1 cellular context compared by ENCODE assay signal in genomic region chr18:3247243-3248061, GRCh38.
TF ChIP-seq lines count a peak whose summit lies in the region.

MYL12A (plus strand) TSS chr18:3247801; CDS start chr18:3253248, 5,447 bp downstream.

TF ChIP-seq in K562, 482 proteins besides CTCF, POLR2A, EP300 and RAD21 (continued from another document and continues in another):
- TF ChIP-seq PBX2 (CRISPR knock-in tag; IDR thresholded peaks at IDR 0.05; ENCODE audit: low read depth): no peak
- TF ChIP-seq PBX2 (tag; conservative IDR thresholded peaks at IDR 0.05; ENCODE audit: low read depth): no peak
- peak; percentile 95 for TF ChIP-seq TEAD4 (IDR thresholded peaks at IDR 0.05; ENCODE audit: low read length)
- peak; percentile 100 for TF ChIP-seq TEAD4 (CRISPR knock-in tag; IDR thresholded peaks at IDR 0.05; ENCODE audit: borderline replicate concordance)
- TF ChIP-seq BMI1 (IDR thresholded peaks at IDR 0.05; ENCODE audit: low read length): no peak
- TF ChIP-seq ATF3 (IDR thresholded peaks at IDR 0.05): no peak
- TF ChIP-seq ATF3 (CRISPR knock-in tag; conservative IDR thresholded peaks at IDR 0.05): no peak
- no peak for TF ChIP-seq NCOA6 (IDR thresholded peaks at IDR 0.05)
- TF ChIP-seq FOXK1 (CRISPR knock-in tag; IDR thresholded peaks at IDR 0.05; ENCODE audit: borderline replicate concordance): no peak
- no peak for TF ChIP-seq MNT (conservative IDR thresholded peaks at IDR 0.05)
- no peak for TF ChIP-seq ZNF655 (CRISPR knock-in tag; IDR thresholded peaks at IDR 0.05)
- TF ChIP-seq ZNF766 (CRISPR knock-in tag; conservative IDR thresholded peaks at IDR 0.05): no peak
- TF ChIP-seq POLR3A (IDR thresholded peaks at IDR 0.05; ENCODE audit: borderline replicate concordance, extremely low read depth, insufficient read depth, insufficient read length): no peak
- TF ChIP-seq CTBP1 (IDR thresholded peaks at IDR 0.05; ENCODE audit: borderline replicate concordance): peak; percentile 84; the same call in 1 of the 2 replicates
- TF ChIP-seq PTTG1 (tag; IDR thresholded peaks at IDR 0.05; ENCODE audit: low read depth): no peak
- peak; percentile 34 to 67; a peak in 2 of 4 replicates for TF ChIP-seq ARNT (IDR thresholded peaks at IDR 0.05)
- no peak for TF ChIP-seq RB1 (IDR thresholded peaks at IDR 0.05; ENCODE audit: low read depth)
- TF ChIP-seq RBBP5 (IDR thresholded peaks at IDR 0.05; ENCODE audit: borderline replicate concordance, insufficient read depth, low read length, poor library complexity, severe bottlenecking): peak; percentile 96
- TF ChIP-seq MLLT1 (IDR thresholded peaks at IDR 0.05): peak; percentile 89 to 97; a peak in 3 of 4 replicates
- TF ChIP-seq ZNF197 (CRISPR knock-in tag; IDR thresholded peaks at IDR 0.05; ENCODE audit: low read depth): no peak
- peak; percentile 51; the same call in 1 of the 2 replicates for TF ChIP-seq CC2D1A (IDR thresholded peaks at IDR 0.05)
- peak; percentile 98 for TF ChIP-seq CBFB (CRISPR knock-in tag; IDR thresholded peaks at IDR 0.05)
- TF ChIP-seq ZNF146 (CRISPR knock-in tag; IDR thresholded peaks at IDR 0.05; ENCODE audit: unreplicated experiment): no peak
- peak; percentile 84 for TF ChIP-seq BRD4 (IDR thresholded peaks at IDR 0.05)
- TF ChIP-seq MCM7 (IDR thresholded peaks at IDR 0.05): no peak; a peak in 1 of 4 replicates
- peak; percentile 97 for TF ChIP-seq NEUROD1 (IDR thresholded peaks at IDR 0.05; ENCODE audit: borderline replicate concordance, low read depth, low read length, partially characterized antibody)
- TF ChIP-seq PHB2 (IDR thresholded peaks at IDR 0.05; ENCODE audit: low read depth): peak; percentile 55; the same call in 1 of the 2 replicates
- TF ChIP-seq ZBTB9 (CRISPR knock-in tag; IDR thresholded peaks at IDR 0.05): no peak; the same call in 1 of the 2 replicates
- 0 out of 2 replicates have a peak, but pooled peaks have one; percentile 43 for TF ChIP-seq MXI1 (IDR thresholded peaks at IDR 0.05; ENCODE audit: low read depth, low read length)
- 0 out of 2 replicates have a peak, but pooled peaks have one; percentile 13 for TF ChIP-seq ZNF408 (CRISPR knock-in tag; IDR thresholded peaks at IDR 0.05; ENCODE audit: low read depth)
- peak; percentile 73; the same call in 1 of the 2 replicates for TF ChIP-seq ZNF695 (CRISPR knock-in tag; IDR thresholded peaks at IDR 0.05)
- TF ChIP-seq MLX (CRISPR knock-in tag; conservative IDR thresholded peaks at IDR 0.05): 0 out of 4 replicates have a peak, but pooled peaks of 1 of the 2 experiments have one; percentile 87
- TF ChIP-seq NR2C1 (IDR thresholded peaks at IDR 0.05): no peak
- no peak; the same call in 1 of the 2 replicates for TF ChIP-seq NR2C1 (tag; IDR thresholded peaks at IDR 0.05)
- TF ChIP-seq STAG1 (CRISPR knock-in tag; IDR thresholded peaks at IDR 0.05; ENCODE audit: borderline replicate concordance): no peak
- peak; percentile 74 for TF ChIP-seq L3MBTL2 (IDR thresholded peaks at IDR 0.05)
- TF ChIP-seq ZNF79 (CRISPR knock-in tag; IDR thresholded peaks at IDR 0.05; ENCODE audit: low read depth): no peak
- TF ChIP-seq SIX5 (IDR thresholded peaks at IDR 0.05; ENCODE audit: borderline replicate concordance in 1 of 2, insufficient read depth in 1 of 2, low read depth in 1 of 2, low read length in 2 of 2): peak in 1 of 2 experiments; percentile 62; a peak in 1 of 4 replicates
- TF ChIP-seq SMARCA4 (IDR thresholded peaks at IDR 0.05): no peak
- TF ChIP-seq PREB (CRISPR knock-in tag; IDR thresholded peaks at IDR 0.05): 0 out of 2 replicates have a peak, but pooled peaks have one; percentile 72
- no peak for TF ChIP-seq HINFP (tag; conservative IDR thresholded peaks at IDR 0.05; ENCODE audit: low read depth)
- TF ChIP-seq HIVEP1 (CRISPR knock-in tag; IDR thresholded peaks at IDR 0.05): 0 out of 2 replicates have a peak, but pooled peaks have one; percentile 62
- TF ChIP-seq NR2F6 (CRISPR knock-in tag; IDR thresholded peaks at IDR 0.05): no peak
- no peak; the same call in 1 of the 2 replicates for TF ChIP-seq DPF2 (IDR thresholded peaks at IDR 0.05)
- TF ChIP-seq THAP7 (CRISPR knock-in tag; IDR thresholded peaks at IDR 0.05): no peak
- TF ChIP-seq DNMT1 (IDR thresholded peaks at IDR 0.05): peak; percentile 55; the same call in 1 of the 2 replicates
- TF ChIP-seq IFI16 (CRISPR knock-in tag; IDR thresholded peaks at IDR 0.05): no peak
- no peak for TF ChIP-seq USF2 (CRISPR knock-in tag; IDR thresholded peaks at IDR 0.05)
- peak; percentile 53; the same call in 1 of the 2 replicates for TF ChIP-seq SMAD4 (CRISPR knock-in tag; conservative IDR thresholded peaks at IDR 0.05)
- TF ChIP-seq ZNF311 (CRISPR knock-in tag; IDR thresholded peaks at IDR 0.05): 0 out of 2 replicates have a peak, but pooled peaks have one; percentile 15
- 0 out of 2 replicates have a peak, but pooled peaks have one; percentile 6 for TF ChIP-seq KLF16 (IDR thresholded peaks at IDR 0.05)
- TF ChIP-seq SRSF9 (IDR thresholded peaks at IDR 0.05; ENCODE audit: borderline replicate concordance, low read depth, low read length): no peak
- no peak for TF ChIP-seq TOE1 (IDR thresholded peaks at IDR 0.05; ENCODE audit: borderline replicate concordance)
- TF ChIP-seq TOE1 (CRISPR knock-in tag; IDR thresholded peaks at IDR 0.05; ENCODE audit: borderline replicate concordance, low read depth): no peak
- no peak for TF ChIP-seq ATF1 (CRISPR knock-in tag; IDR thresholded peaks at IDR 0.05)
- TF ChIP-seq ATF1 (tag; IDR thresholded peaks at IDR 0.05): peak; percentile 94
- 0 out of 4 replicates have a peak, but pooled peaks of 1 of the 2 experiments have one; percentile 75 for TF ChIP-seq KDM4B (IDR thresholded peaks at IDR 0.05; ENCODE audit: borderline replicate concordance in 2 of 2, low read depth in 1 of 2)
- TF ChIP-seq ZNF699 (CRISPR knock-in tag; IDR thresholded peaks at IDR 0.05; ENCODE audit: insufficient replicate concordance): no peak
